8 cellular contexts compared by ENCODE assay signal in the genomic region with DNA sequence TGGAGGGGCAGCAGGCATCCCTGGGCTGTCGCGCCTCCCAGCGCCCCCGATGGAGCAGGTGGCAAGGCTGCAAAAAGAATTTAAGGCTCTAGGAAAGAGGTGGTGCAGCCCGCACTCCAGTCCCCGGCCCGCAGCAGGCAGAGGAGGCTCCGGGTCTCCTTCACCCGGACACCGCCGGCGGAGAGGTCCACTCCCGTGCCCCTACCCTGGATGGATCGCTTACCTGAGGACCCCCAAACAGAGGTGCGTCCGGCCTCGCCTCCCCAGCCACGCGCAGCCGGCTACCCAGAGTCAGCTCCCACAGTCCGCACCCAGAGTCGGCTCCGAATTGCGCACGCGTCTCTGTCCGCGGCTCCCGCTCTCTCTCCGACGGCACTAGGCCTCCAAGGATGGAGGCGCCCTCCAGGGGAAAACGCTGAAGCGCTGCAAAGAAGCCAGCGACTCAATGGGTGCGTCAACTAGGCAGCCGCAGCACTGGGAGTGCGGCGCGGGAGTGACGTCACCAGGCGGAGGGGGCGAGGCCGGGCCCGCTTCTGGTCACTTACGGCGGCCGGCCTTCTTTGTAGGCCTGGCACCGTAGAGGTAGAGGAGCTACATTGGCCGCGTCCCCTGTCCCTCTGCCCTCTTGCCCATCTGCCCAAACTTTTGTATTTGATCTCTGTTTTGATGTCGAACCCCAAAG. TPM values are rescaled to one million over a fixed set of nuclear protein-coding genes. Genes with fewer than 3 reads are reported as not detected.
A peak's percentile ranks its signal among the peaks of the same experiment; 100 is the strongest.
DNase-seq lines count a peak whose midpoint lies in the region; ATAC-seq, FAIRE-seq and TF ChIP-seq lines count a peak whose summit lies in the region.

A gene with protein sequence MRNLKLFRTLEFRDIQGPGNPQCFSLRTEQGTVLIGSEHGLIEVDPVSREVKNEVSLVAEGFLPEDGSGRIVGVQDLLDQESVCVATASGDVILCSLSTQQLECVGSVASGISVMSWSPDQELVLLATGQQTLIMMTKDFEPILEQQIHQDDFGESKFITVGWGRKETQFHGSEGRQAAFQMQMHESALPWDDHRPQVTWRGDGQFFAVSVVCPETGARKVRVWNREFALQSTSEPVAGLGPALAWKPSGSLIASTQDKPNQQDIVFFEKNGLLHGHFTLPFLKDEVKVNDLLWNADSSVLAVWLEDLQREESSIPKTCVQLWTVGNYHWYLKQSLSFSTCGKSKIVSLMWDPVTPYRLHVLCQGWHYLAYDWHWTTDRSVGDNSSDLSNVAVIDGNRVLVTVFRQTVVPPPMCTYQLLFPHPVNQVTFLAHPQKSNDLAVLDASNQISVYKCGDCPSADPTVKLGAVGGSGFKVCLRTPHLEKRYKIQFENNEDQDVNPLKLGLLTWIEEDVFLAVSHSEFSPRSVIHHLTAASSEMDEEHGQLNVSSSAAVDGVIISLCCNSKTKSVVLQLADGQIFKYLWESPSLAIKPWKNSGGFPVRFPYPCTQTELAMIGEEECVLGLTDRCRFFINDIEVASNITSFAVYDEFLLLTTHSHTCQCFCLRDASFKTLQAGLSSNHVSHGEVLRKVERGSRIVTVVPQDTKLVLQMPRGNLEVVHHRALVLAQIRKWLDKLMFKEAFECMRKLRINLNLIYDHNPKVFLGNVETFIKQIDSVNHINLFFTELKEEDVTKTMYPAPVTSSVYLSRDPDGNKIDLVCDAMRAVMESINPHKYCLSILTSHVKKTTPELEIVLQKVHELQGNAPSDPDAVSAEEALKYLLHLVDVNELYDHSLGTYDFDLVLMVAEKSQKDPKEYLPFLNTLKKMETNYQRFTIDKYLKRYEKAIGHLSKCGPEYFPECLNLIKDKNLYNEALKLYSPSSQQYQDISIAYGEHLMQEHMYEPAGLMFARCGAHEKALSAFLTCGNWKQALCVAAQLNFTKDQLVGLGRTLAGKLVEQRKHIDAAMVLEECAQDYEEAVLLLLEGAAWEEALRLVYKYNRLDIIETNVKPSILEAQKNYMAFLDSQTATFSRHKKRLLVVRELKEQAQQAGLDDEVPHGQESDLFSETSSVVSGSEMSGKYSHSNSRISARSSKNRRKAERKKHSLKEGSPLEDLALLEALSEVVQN (N-terminal part only) (minus strand): TSS at position 484 of the 682 bp plus-strand sequence. CDS start 2,978 bp downstream, outside the sequence.

- H3K9me3 ChIP-seq in pancreas: no peaks in the 10 kb centered on the region
- no peaks in the 10 kb centered on the region for H3K9me3 ChIP-seq in tibial artery

- peaks cover 5% of the 10 kb centered on the region for H3K36me3 Mint-ChIP-seq in activated naive CD8-positive, alpha-beta T cell

- peaks cover 6 to 18% (median 7%) of the 10 kb centered on the region in 3 donors for H3K4me1 ChIP-seq in pancreas
- peaks cover 0 to 25% (median 18%) of the 10 kb centered on the region in 4 donors for H3K4me1 ChIP-seq in tibial artery

- H3K27ac Mint-ChIP-seq in activated naive CD8-positive, alpha-beta T cell: peak within 1 kb of the TSS; percentile 96

- H3K27ac ChIP-seq in pancreas (peak within 1 kb of the TSS; percentile 77 to 94 (median 91)), tibial artery (peak within 1 kb of the TSS; percentile 83 to 86)

- intact Hi-C loops in Right ventricle myocardium inferior (cut with DNase I): no loop called here
- intact Hi-C loops in pancreas (cut with DNase I): no loop called here
- intact Hi-C loops in tibial artery (cut with DNase I; ENCODE audit: low total_unique reads): loop anchor here (10.0 kb wide), 2 partner anchors 81 to 181 kb away; partner anchors contain the start of genes CTNNAL1 and TMEM245

- ATAC-seq in HG02623 (IDR thresholded peaks at IDR 0.05; ENCODE audit: unreplicated experiment): peak; percentile 82
- ATAC-seq in Right ventricle myocardium inferior: peak; percentile 93
- ATAC-seq in pancreas: peak; percentile 88 to 95 (median 90)

- no peaks in the 10 kb centered on the region for H3K9me3 Mint-ChIP-seq in activated naive CD8-positive, alpha-beta T cell (ENCODE audit: low read depth)

- 0 to 2% methylated on average over 44 to 52 of the region's 52 CpGs for WGBS in pancreas, 2 donors

- FAIRE-seq in pancreas (lab: Jason Lieb, UNC): no peak

- H3K4me1 Mint-ChIP-seq in activated naive CD8-positive, alpha-beta T cell (ENCODE audit: low read depth): peaks cover 35% of the 10 kb centered on the region

- DNase-seq in GM12864 (ENCODE audit: low read depth): peak; percentile 78
- peak; percentile 93 for DNase-seq in NCI-H1092 treated with DMSO at 0.1 percent for 48 hours (lab: John Stamatoyannopoulos, UW)
- DNase-seq in SKM-1 (lab: John Stamatoyannopoulos, UW; ENCODE audit: unreplicated experiment): peak; percentile 48
- DNase-seq in Right ventricle myocardium inferior (ENCODE audit: missing footprints): peak; percentile 97
- peak; percentile 89 to 96 (median 94) for DNase-seq in pancreas
- peak; percentile 90 to 94 for DNase-seq in tibial artery

- no peaks in the 10 kb centered on the region for H3K36me3 ChIP-seq in pancreas
- peaks cover 8 to 15% (median 10%) of the 10 kb centered on the region in 3 donors for H3K36me3 ChIP-seq in tibial artery

- H3K27me3 ChIP-seq in pancreas: no peaks in the 10 kb centered on the region
- no peaks in the 10 kb centered on the region for H3K27me3 ChIP-seq in tibial artery

- H3K4me3 ChIP-seq in GM12864 (ENCODE audit: low read depth, low read length) (peak within 1 kb of the TSS; percentile 95), pancreas (peak within 1 kb of the TSS; percentile 54 to 93 (median 88)), tibial artery (peak within 1 kb of the TSS; percentile 71 to 76)

- H3K4me3 Mint-ChIP-seq in activated naive CD8-positive, alpha-beta T cell: peak within 1 kb of the TSS; percentile 96

- TF ChIP-seq CTCF in GM12864 (IDR thresholded peaks at IDR 0.05; ENCODE audit: low read depth, low read length, missing control alignments) (peak; percentile 15), pancreas (IDR thresholded peaks at IDR 0.05) (no peak), tibial artery (IDR thresholded peaks at IDR 0.05) (no peak)

- H3K27me3 Mint-ChIP-seq in activated naive CD8-positive, alpha-beta T cell: no peaks in the 10 kb centered on the region

RNA-seq across cellular contexts. Expression of the gene that starts here (rescaled TPM):
- total RNA-seq in Right ventricle myocardium inferior: 17.5 TPM
- total RNA-seq in pancreas: 10 to 100 TPM in 2 of 6 donors, 1 to 10 TPM in 4; 6.9 to 13.3 (median 8.8) TPM
- 10 to 100 TPM; 10.7 to 19.2 TPM for polyA plus RNA-seq in pancreas

Comparison
In these comparisons a context has a peak if more than half of its experiments do, and no peak if none do; other contexts are left out.
1. Peak in every context shown above with its lines: DNase-seq, ATAC-seq, H3K4me3 ChIP-seq and H3K27ac ChIP-seq.